Comparison of ENCODE assay signal across 26 cellular contexts in the genomic region with DNA sequence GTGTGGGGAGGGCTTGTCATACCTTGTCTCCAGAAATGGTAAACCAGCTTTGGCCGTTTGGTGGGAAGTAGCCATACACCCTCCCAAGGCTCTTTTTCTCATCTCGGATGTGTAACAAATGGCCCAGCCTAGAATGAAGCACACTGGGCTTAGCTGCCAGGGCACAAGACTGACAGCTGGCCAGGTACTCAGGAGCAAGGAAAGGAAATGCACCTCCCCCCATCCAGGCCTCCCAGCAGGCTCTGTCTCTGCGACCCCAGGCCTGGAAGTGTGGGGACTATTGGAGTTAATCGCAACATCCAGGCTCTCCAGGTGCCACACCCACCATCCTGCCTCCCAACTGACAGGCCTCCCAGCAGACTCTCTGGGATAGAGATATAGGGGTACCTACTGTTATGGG. TPM values are rescaled to one million over a fixed set of nuclear protein-coding genes. Genes with fewer than 3 reads are reported as not detected.
"Had no signal": no experiment of that assay in that cellular context is flagged by ENCODE, and none has a peak within 500 bp of the region (broad histone marks: within the 10 kb centered on the region; RNA-seq: fewer than 3 reads in every experiment).

No MANE protein-coding gene starts in this region.

- ATAC-seq: heart right ventricle; left cardiac atrium; lower lobe of right lung; sciatic nerve; stimulated activated memory B cell treated with anti-CD40 and anti-IgM and Interleukin-4, amounts not matched to agents 10 μg/mL and 1 μg/mL and 100 μg/mL, for 72 hours had no signal

- DNase-seq: colonic mucosa; effector CD4-positive, alpha-beta T cell; heart right ventricle; hypothalamus; kidney; left cardiac atrium; left ventricle myocardium inferior; lower lobe of right lung; midbrain; occipital lobe; spleen; stimulated activated CD4-positive, alpha-beta T cell treated with anti-CD3 and anti-CD28 coated beads, Interleukin-15, amount 100 ng/mL, for 24 hours; stimulated activated CD4-positive, alpha-beta T cell treated with anti-CD3 and anti-CD28 coated beads, Interleukin-1b, Interleukin-23, amount 100 ng/mL, for 48 hours; stimulated activated CD4-positive, alpha-beta T cell treated with anti-CD3 and anti-CD28 coated beads, Interleukin-4, amount 100 ng/mL, for 24 hours; tibial artery; upper lobe of left lung; uterus had no signal

- H3K4me1 Mint-ChIP-seq: memory B cell; neural progenitor cell; stimulated activated memory B cell treated with anti-CD40 and anti-IgM and Interleukin-4, amounts not matched to agents 10 μg/mL and 1 μg/mL and 100 μg/mL, for 72 hours had no signal

- H3K27ac Mint-ChIP-seq: memory B cell; natural killer cell treated with Interleukin-12 subunit alpha and Interleukin-12 subunit beta and Interleukin-15 and Interleukin-18, amount 100 ng/mL, for 72 hours; neural progenitor cell; stimulated activated memory B cell treated with anti-CD40 and anti-IgM and Interleukin-4, amounts not matched to agents 10 μg/mL and 1 μg/mL and 100 μg/mL, for 72 hours; stimulated activated naive CD8-positive, alpha-beta T cell treated with anti-CD3 and anti-CD28 coated beads, Interleukin-15, Interleukin-2, amounts not matched to agents 100 ng/mL and 50 ng/mL, for 24 hours had no signal

- H3K27me3 Mint-ChIP-seq: memory B cell; natural killer cell treated with Interleukin-12 subunit alpha and Interleukin-12 subunit beta and Interleukin-15 and Interleukin-18, amount 100 ng/mL, for 72 hours; stimulated activated memory B cell treated with anti-CD40 and anti-IgM and Interleukin-4, amounts not matched to agents 10 μg/mL and 1 μg/mL and 100 μg/mL, for 72 hours; stimulated activated naive CD8-positive, alpha-beta T cell treated with anti-CD3 and anti-CD28 coated beads, Interleukin-15, Interleukin-2, amounts not matched to agents 100 ng/mL and 50 ng/mL, for 24 hours had no signal

- H3K36me3 Mint-ChIP-seq: natural killer cell treated with Interleukin-12 subunit alpha and Interleukin-12 subunit beta and Interleukin-15 and Interleukin-18, amount 100 ng/mL, for 72 hours; neural progenitor cell had no signal

- H3K27ac ChIP-seq: colonic mucosa, heart right ventricle, left ventricle myocardium inferior, lower lobe of right lung, neural progenitor cell, parathyroid adenoma, tibial artery, upper lobe of left lung, uterus had no signal

- H3K4me2 ChIP-seq: neural progenitor cell had no signal

- H3K79me2 ChIP-seq: parathyroid adenoma had no signal

- H3K27me3 ChIP-seq: colonic mucosa, heart right ventricle, neural progenitor cell, spleen, tibial artery, upper lobe of left lung, uterus had no signal

- H2AFZ ChIP-seq: neural progenitor cell, parathyroid adenoma had no signal

- H3K36me3 ChIP-seq: colonic mucosa, left ventricle myocardium inferior, lower lobe of right lung, neural progenitor cell, spleen, upper lobe of left lung, uterus had no signal

- H3K9me3 ChIP-seq: colonic mucosa, heart right ventricle, left ventricle myocardium inferior, lower lobe of right lung, spleen, tibial artery, upper lobe of left lung, uterus had no signal

- H3K4me3 Mint-ChIP-seq: memory B cell; natural killer cell treated with Interleukin-12 subunit alpha and Interleukin-12 subunit beta and Interleukin-15 and Interleukin-18, amount 100 ng/mL, for 72 hours; neural progenitor cell; stimulated activated memory B cell treated with anti-CD40 and anti-IgM and Interleukin-4, amounts not matched to agents 10 μg/mL and 1 μg/mL and 100 μg/mL, for 72 hours; stimulated activated naive CD8-positive, alpha-beta T cell treated with anti-CD3 and anti-CD28 coated beads, Interleukin-15, Interleukin-2, amounts not matched to agents 100 ng/mL and 50 ng/mL, for 24 hours had no signal

- H3K4me3 ChIP-seq: colonic mucosa, heart right ventricle, left ventricle myocardium inferior, lower lobe of right lung, neural progenitor cell, spleen, tibial artery, upper lobe of left lung, uterus had no signal

- H3K4me1 ChIP-seq: colonic mucosa, heart right ventricle, left ventricle myocardium inferior, lower lobe of right lung, neural progenitor cell, spleen, tibial artery, upper lobe of left lung, uterus had no signal

- H3K9ac ChIP-seq: neural progenitor cell, parathyroid adenoma had no signal

- H3K9me3 Mint-ChIP-seq: memory B cell; natural killer cell treated with Interleukin-12 subunit alpha and Interleukin-12 subunit beta and Interleukin-15 and Interleukin-18, amount 100 ng/mL, for 72 hours; neural progenitor cell; stimulated activated memory B cell treated with anti-CD40 and anti-IgM and Interleukin-4, amounts not matched to agents 10 μg/mL and 1 μg/mL and 100 μg/mL, for 72 hours; stimulated activated naive CD8-positive, alpha-beta T cell treated with anti-CD3 and anti-CD28 coated beads, Interleukin-15, Interleukin-2, amounts not matched to agents 100 ng/mL and 50 ng/mL, for 24 hours had no signal

- FAIRE-seq: frontal cortex, kidney had no signal

RNA-seq across cellular contexts. Expression of gene GPLD1, which starts 43.7 kb away (rescaled TPM):
- total RNA-seq: pulmonary artery endothelial cell had no signal
